In the genomic region with DNA sequence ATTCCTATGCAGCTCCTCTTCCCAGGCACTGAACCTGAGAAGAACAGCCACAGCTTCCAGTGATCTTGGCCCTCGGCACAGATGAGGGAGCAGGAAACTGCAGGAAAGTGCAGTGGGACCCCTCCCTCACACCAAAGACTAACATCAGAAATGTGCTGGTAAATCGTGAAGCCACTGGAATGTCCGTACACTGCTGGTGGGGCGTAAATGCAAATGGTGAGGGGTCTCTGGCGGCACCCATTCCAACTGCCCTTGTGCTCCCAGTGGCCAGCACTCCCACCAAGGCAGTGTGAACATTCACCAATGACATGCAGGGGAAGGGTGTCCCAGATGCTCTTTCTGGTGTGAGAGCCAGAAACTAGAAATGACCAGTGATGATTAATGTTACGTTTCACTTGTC, we compare ENCODE assay signal across 22 cellular contexts.
"Had no signal": no experiment of that assay in that cellular context is flagged by ENCODE, and none has a peak within 500 bp of the region (broad histone marks: within the 10 kb centered on the region; RNA-seq: fewer than 3 reads in every experiment).

No MANE protein-coding gene starts in this region.

- FAIRE-seq: colon had no signal

- DNase-seq: effector CD8-positive, alpha-beta T cell; endodermal cell; foreskin fibroblast; gastrocnemius medialis; left ventricle myocardium inferior; mammary epithelial cell; mesendoderm; naive thymus-derived CD8-positive, alpha-beta T cell; nephron progenitor cell; nucleus accumbens; psoas muscle; right cardiac atrium; stimulated activated CD4-positive, alpha-beta T cell treated with anti-CD3 and anti-CD28 coated beads, Interleukin-12 subunit alpha, Interleukin-12 subunit beta, amount 100 ng/mL, for 4 hours; stimulated activated CD4-positive, alpha-beta T cell treated with anti-CD3 and anti-CD28 coated beads, Interleukin-1b, Interleukin-23, amount 100 ng/mL, for 48 hours; stimulated activated CD4-positive, alpha-beta T cell treated with anti-CD3 and anti-CD28 coated beads, Interleukin-4, amount 100 ng/mL, for 1 hour; stimulated activated CD8-positive, alpha-beta memory T cell treated with anti-CD3 and anti-CD28 coated beads, Interleukin-4, amount 100 ng/mL, for 48 hours; stimulated activated naive CD4-positive, alpha-beta T cell; stimulated activated naive CD8-positive, alpha-beta T cell treated with anti-CD3 and anti-CD28 coated beads, Interleukin-15, amount 100 ng/mL, for 72 hours; transverse colon had no signal

- ATAC-seq: esophagus mucosa; gastrocnemius medialis; left colon; naive thymus-derived CD8-positive, alpha-beta T cell; psoas muscle; right cardiac atrium; stimulated activated naive CD8-positive, alpha-beta T cell treated with anti-CD3 and anti-CD28 coated beads, Interleukin-15, amount 100 ng/mL, for 72 hours had no signal
